Comparison of ENCODE assay signal across 8 cellular contexts in genomic region chr3:31462050-31462569, GRCh38.
A peak's percentile ranks its signal among the peaks of the same experiment; 100 is the strongest.
DNase-seq lines count a peak whose midpoint lies in the region; ATAC-seq and TF ChIP-seq lines count a peak whose summit lies in the region.

No MANE protein-coding gene starts in this region.

- intact Hi-C loops in activated CD8-positive, alpha-beta T cell treated with anti-CD3 and anti-CD28 coated beads for 36 hours (cut with micrococcal nuclease) = no loop called here
- intact Hi-C loops in Caco-2 (cut with micrococcal nuclease; ENCODE audit: unreplicated experiment) = no loop called here

- H3K36me3 Mint-ChIP-seq in activated CD8-positive, alpha-beta T cell treated with anti-CD3 and anti-CD28 coated beads for 36 hours (ENCODE audit: low read depth) = no peaks in the 10 kb centered on the region
- H3K36me3 Mint-ChIP-seq in memory B cell (peaks cover 3% of the 10 kb centered on the region), Caco-2 (ENCODE audit: insufficient read depth, unreplicated experiment) (no peaks in the 10 kb centered on the region)

- POLR2A ChIA-PET in activated CD8-positive, alpha-beta T cell treated with anti-CD3 and anti-CD28 coated beads for 36 hours (lab: Charles Lee) = interaction anchor here (1.0 to 1.5 kb wide), 2 partner anchors 8 to 24 kb away, joined by 3 to 5 read pairs; no protein-coding TSS in a partner anchor
- POLR2A ChIA-PET in Caco-2 (lab: Charles Lee) = no interaction called here

- no peaks in the 10 kb centered on the region for H3K27me3 Mint-ChIP-seq in activated CD8-positive, alpha-beta T cell treated with anti-CD3 and anti-CD28 coated beads for 36 hours
- H3K27me3 Mint-ChIP-seq in memory B cell = no peaks in the 10 kb centered on the region
- no peaks in the 10 kb centered on the region for H3K27me3 Mint-ChIP-seq in Caco-2 (ENCODE audit: insufficient read depth, unreplicated experiment)

- peak; percentile 88 for ATAC-seq in GM21423 (IDR thresholded peaks at IDR 0.05; ENCODE audit: unreplicated experiment)
- peak; percentile 75 for ATAC-seq in activated CD8-positive, alpha-beta T cell treated with anti-CD3 and anti-CD28 coated beads for 36 hours
- ATAC-seq in memory B cell (ENCODE audit: low read depth) = peak; percentile 89
- no peak for ATAC-seq in omental fat pad (ENCODE audit: low FRiP score)

- H3K4me3 Mint-ChIP-seq in activated CD8-positive, alpha-beta T cell treated with anti-CD3 and anti-CD28 coated beads for 36 hours = no peak overlapping the region
- peak overlapping the region; percentile 1 for H3K4me3 Mint-ChIP-seq in memory B cell
- H3K4me3 Mint-ChIP-seq in Caco-2 (ENCODE audit: unreplicated experiment) = no peak overlapping the region

- H3K27ac Mint-ChIP-seq in activated CD8-positive, alpha-beta T cell treated with anti-CD3 and anti-CD28 coated beads for 36 hours = peak overlapping the region; percentile 63
- H3K27ac Mint-ChIP-seq in memory B cell (peak overlapping the region; percentile 94), Caco-2 (ENCODE audit: unreplicated experiment) (no peak overlapping the region)

- H3K4me1 ChIP-seq in Caco-2 = no peaks in the 10 kb centered on the region

- BruUV-seq in Caco-2 (replicated peaks; lab: Mats Ljungman, UMichigan) = no TSS peak

- DNase-seq in GM10266 (ENCODE audit: extremely low spot score) = peak; percentile 33
- DNase-seq in HuH-7 (ENCODE audit: low spot score) = peak; percentile 42
- peak; percentile 27 for DNase-seq in activated CD8-positive, alpha-beta T cell treated with anti-CD3 and anti-CD28 coated beads for 36 hours
- DNase-seq in memory B cell (ENCODE audit: low spot score in 2 of 2) = peak; percentile 37 to 50
- DNase-seq in omental fat pad (ENCODE audit: low spot score) = no peak
- no peak for DNase-seq in NCI-H1092 (lab: John Stamatoyannopoulos, UW)
- no peak for DNase-seq in Caco-2

- CTCF ChIA-PET in activated CD8-positive, alpha-beta T cell treated with anti-CD3 and anti-CD28 coated beads for 36 hours (lab: Charles Lee) = interaction anchor here (0.8 to 1.5 kb wide), 7 partner anchors 12 to 74 kb away, joined by 3 to 5 read pairs (median 3); no protein-coding TSS in a partner anchor
- CTCF ChIA-PET in Caco-2 (lab: Charles Lee) = no interaction called here

- H3K4me1 Mint-ChIP-seq in activated CD8-positive, alpha-beta T cell treated with anti-CD3 and anti-CD28 coated beads for 36 hours (ENCODE audit: low read depth) = peaks cover 53% of the 10 kb centered on the region
- peaks cover 18% of the 10 kb centered on the region for H3K4me1 Mint-ChIP-seq in memory B cell
- H3K4me1 Mint-ChIP-seq in Caco-2 (ENCODE audit: low read depth, unreplicated experiment) = no peaks in the 10 kb centered on the region

- H3K4me3 ChIP-seq in Caco-2 (ENCODE audit: low read depth, low read length) = no peak overlapping the region

- no peaks in the 10 kb centered on the region for H3K9me3 ChIP-seq in Caco-2

- no peak for TF ChIP-seq CTCF in GM10266 (IDR thresholded peaks at IDR 0.05; ENCODE audit: control insufficient read depth, insufficient read depth, low read depth, missing control alignments)
- no peak for TF ChIP-seq CTCF in activated CD8-positive, alpha-beta T cell treated with anti-CD3 and anti-CD28 coated beads for 36 hours (IDR thresholded peaks at IDR 0.05)
- no peak for TF ChIP-seq CTCF in omental fat pad (IDR thresholded peaks at IDR 0.05)
- no peak for TF ChIP-seq CTCF in Caco-2 (IDR thresholded peaks at IDR 0.05; ENCODE audit: insufficient read depth in 1 of 2, low read depth in 1 of 2, low read length in 1 of 2, severe bottlenecking in 1 of 2, unreplicated experiment in 1 of 2)

- no peaks in the 10 kb centered on the region for H3K9me3 Mint-ChIP-seq in activated CD8-positive, alpha-beta T cell treated with anti-CD3 and anti-CD28 coated beads for 36 hours
- H3K9me3 Mint-ChIP-seq in memory B cell = no peaks in the 10 kb centered on the region
- no peaks in the 10 kb centered on the region for H3K9me3 Mint-ChIP-seq in Caco-2 (ENCODE audit: unreplicated experiment)

- no peaks in the 10 kb centered on the region for H3K36me3 ChIP-seq in Caco-2 (ENCODE audit: control insufficient read depth, insufficient read depth, low read length)

- no peaks in the 10 kb centered on the region for H3K27me3 ChIP-seq in Caco-2 (replicated peaks; ENCODE audit: control insufficient read depth, insufficient read depth, low read length)

Comparison
In these comparisons a context has a peak if more than half of its experiments do, and no peak if none do; other contexts are left out.
1. DNase-seq: peak in GM10266 (single experiment), HuH-7 (single experiment), activated CD8-positive, alpha-beta T cell treated with anti-CD3 and anti-CD28 coated beads for 36 hours (single experiment) and memory B cell (2 of 2); none in omental fat pad (single experiment), NCI-H1092 (single experiment) and Caco-2 (0 of 2).